In the genomic region with DNA sequence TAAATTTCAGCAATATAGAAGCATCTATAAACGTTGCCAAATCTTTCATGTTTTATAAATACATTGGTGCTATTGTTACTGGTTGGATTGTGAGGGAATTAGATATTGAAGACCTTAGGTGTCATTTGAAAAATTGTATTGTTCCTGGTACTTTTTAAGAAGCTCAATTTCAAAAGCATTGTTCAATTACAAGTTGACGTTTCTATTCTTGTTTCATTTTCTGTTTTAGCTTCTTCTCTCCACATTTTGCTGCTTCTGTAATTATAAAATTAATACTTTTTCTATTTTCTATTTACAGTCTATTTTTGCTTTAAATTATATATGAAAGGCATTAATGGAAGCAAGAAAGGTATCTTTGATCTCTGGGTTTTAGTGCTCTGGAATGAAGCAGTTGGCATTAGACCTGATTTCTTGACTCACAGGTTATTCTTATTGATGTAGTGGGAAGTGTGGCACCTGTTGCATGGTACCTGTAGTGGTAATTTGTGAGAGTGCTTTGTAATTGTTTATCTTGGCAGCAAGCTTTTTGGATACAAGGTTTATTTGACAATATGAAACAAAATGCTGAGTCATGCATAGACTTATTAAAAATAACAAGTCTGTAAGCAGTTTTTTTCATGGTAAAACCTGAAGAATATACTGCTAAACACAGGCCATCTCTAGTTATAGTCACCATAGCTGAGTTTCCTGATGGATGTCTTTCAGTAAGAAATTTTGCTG, we compare ENCODE assay signal across 1 cellular context.
A peak's percentile ranks its signal among the peaks of the same experiment; 100 is the strongest.
TF ChIP-seq lines count a peak whose summit lies in the region.

No MANE protein-coding gene starts in this region.

TF ChIP-seq in K562, 482 proteins besides CTCF, POLR2A, EP300 and RAD21 (continued from another document):
- TF ChIP-seq, protein P1, sequence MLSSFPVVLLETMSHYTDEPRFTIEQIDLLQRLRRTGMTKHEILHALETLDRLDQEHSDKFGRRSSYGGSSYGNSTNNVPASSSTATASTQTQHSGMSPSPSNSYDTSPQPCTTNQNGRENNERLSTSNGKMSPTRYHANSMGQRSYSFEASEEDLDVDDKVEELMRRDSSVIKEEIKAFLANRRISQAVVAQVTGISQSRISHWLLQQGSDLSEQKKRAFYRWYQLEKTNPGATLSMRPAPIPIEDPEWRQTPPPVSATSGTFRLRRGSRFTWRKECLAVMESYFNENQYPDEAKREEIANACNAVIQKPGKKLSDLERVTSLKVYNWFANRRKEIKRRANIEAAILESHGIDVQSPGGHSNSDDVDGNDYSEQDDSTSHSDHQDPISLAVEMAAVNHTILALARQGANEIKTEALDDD (IDR thresholded peaks at IDR 0.05), result no peak
- TF ChIP-seq ZKSCAN1 (IDR thresholded peaks at IDR 0.05; ENCODE audit: low read depth, low read length), result no peak
- no peak for TF ChIP-seq NCOA1 (IDR thresholded peaks at IDR 0.05; ENCODE audit: low read depth)
- peak; percentile 95 for TF ChIP-seq MAFF (IDR thresholded peaks at IDR 0.05; ENCODE audit: low read length)
- TF ChIP-seq LEF1 (IDR thresholded peaks at IDR 0.05), result no peak
- no peak for TF ChIP-seq HMG20B (CRISPR knock-in tag; IDR thresholded peaks at IDR 0.05)
- no peak for TF ChIP-seq HDAC2 (IDR thresholded peaks at IDR 0.05)
- TF ChIP-seq C11orf30 (IDR thresholded peaks at IDR 0.05; ENCODE audit: low read depth), result peak; percentile 91
- TF ChIP-seq NFRKB (IDR thresholded peaks at IDR 0.05; ENCODE audit: low read depth), result no peak
- peak; percentile 89 for TF ChIP-seq NFE2 (IDR thresholded peaks at IDR 0.05; ENCODE audit: low read depth)
- TF ChIP-seq SMARCA5 (IDR thresholded peaks at IDR 0.05), result no peak
- TF ChIP-seq TGIF2 (CRISPR knock-in tag; IDR thresholded peaks at IDR 0.05), result no peak
- TF ChIP-seq, protein P2, sequence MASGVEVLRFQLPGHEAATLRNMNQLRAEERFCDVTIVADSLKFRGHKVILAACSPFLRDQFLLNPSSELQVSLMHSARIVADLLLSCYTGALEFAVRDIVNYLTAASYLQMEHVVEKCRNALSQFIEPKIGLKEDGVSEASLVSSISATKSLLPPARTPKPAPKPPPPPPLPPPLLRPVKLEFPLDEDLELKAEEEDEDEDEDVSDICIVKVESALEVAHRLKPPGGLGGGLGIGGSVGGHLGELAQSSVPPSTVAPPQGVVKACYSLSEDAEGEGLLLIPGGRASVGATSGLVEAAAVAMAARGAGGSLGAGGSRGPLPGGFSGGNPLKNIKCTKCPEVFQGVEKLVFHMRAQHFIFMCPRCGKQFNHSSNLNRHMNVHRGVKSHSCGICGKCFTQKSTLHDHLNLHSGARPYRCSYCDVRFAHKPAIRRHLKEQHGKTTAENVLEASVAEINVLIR (CRISPR knock-in tag; IDR thresholded peaks at IDR 0.05), result no peak
- no peak for TF ChIP-seq ZBTB7A (IDR thresholded peaks at IDR 0.05; ENCODE audit: borderline replicate concordance, control insufficient read depth, low read depth, low read length)
- peak; percentile 90 for TF ChIP-seq NFE2L1 (tag; IDR thresholded peaks at IDR 0.05; ENCODE audit: borderline replicate concordance, low read depth)
- no peak for TF ChIP-seq MYNN (IDR thresholded peaks at IDR 0.05)
- TF ChIP-seq MYNN (CRISPR knock-in tag; IDR thresholded peaks at IDR 0.05), result no peak
- TF ChIP-seq HIVEP1 (CRISPR knock-in tag; IDR thresholded peaks at IDR 0.05), result no peak
- TF ChIP-seq POLR2AphosphoS2 (IDR thresholded peaks at IDR 0.05; ENCODE audit: low read length), result no peak
- TF ChIP-seq SMAD3 (CRISPR knock-in tag; conservative IDR thresholded peaks at IDR 0.05), result no peak
- no peak for TF ChIP-seq TEAD1 (CRISPR knock-in tag; IDR thresholded peaks at IDR 0.05)
- no peak for TF ChIP-seq ZBED1 (IDR thresholded peaks at IDR 0.05)
- TF ChIP-seq BACH1 (tag; IDR thresholded peaks at IDR 0.05), result peak; percentile 91
- TF ChIP-seq, protein P3, sequence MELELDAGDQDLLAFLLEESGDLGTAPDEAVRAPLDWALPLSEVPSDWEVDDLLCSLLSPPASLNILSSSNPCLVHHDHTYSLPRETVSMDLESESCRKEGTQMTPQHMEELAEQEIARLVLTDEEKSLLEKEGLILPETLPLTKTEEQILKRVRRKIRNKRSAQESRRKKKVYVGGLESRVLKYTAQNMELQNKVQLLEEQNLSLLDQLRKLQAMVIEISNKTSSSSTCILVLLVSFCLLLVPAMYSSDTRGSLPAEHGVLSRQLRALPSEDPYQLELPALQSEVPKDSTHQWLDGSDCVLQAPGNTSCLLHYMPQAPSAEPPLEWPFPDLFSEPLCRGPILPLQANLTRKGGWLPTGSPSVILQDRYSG (tag; conservative IDR thresholded peaks at IDR 0.05; ENCODE audit: low read depth), result no peak
- TF ChIP-seq HLTF (IDR thresholded peaks at IDR 0.05), result no peak
- peak; percentile 90 for TF ChIP-seq MAFK (IDR thresholded peaks at IDR 0.05; ENCODE audit: low read length)
- TF ChIP-seq SMARCB1 (IDR thresholded peaks at IDR 0.05; ENCODE audit: insufficient read length, low read depth), result no peak
- no peak for TF ChIP-seq MCM7 (IDR thresholded peaks at IDR 0.05)
- TF ChIP-seq MTF1 (CRISPR knock-in tag; IDR thresholded peaks at IDR 0.05; ENCODE audit: borderline replicate concordance), result no peak
- TF ChIP-seq TAL1 (IDR thresholded peaks at IDR 0.05), result no peak
- no peak for TF ChIP-seq MECOM (CRISPR knock-in tag; IDR thresholded peaks at IDR 0.05)
- no peak for TF ChIP-seq ZNF140 (CRISPR knock-in tag; IDR thresholded peaks at IDR 0.05)
- TF ChIP-seq PTTG1 (tag; IDR thresholded peaks at IDR 0.05; ENCODE audit: low read depth), result no peak
- 0 out of 2 replicates have a peak, but pooled peaks have one; percentile 33 for TF ChIP-seq SMARCE1 (IDR thresholded peaks at IDR 0.05)
- no peak for TF ChIP-seq SRF (CRISPR knock-in tag; IDR thresholded peaks at IDR 0.05)
- no peak for TF ChIP-seq SREBF1 (IDR thresholded peaks at IDR 0.05; ENCODE audit: borderline replicate concordance, low read depth, low read length)
- TF ChIP-seq SMAD4 (CRISPR knock-in tag; conservative IDR thresholded peaks at IDR 0.05), result no peak
- TF ChIP-seq ZNF507 (tag; conservative IDR thresholded peaks at IDR 0.05), result no peak
- TF ChIP-seq, protein P4, sequence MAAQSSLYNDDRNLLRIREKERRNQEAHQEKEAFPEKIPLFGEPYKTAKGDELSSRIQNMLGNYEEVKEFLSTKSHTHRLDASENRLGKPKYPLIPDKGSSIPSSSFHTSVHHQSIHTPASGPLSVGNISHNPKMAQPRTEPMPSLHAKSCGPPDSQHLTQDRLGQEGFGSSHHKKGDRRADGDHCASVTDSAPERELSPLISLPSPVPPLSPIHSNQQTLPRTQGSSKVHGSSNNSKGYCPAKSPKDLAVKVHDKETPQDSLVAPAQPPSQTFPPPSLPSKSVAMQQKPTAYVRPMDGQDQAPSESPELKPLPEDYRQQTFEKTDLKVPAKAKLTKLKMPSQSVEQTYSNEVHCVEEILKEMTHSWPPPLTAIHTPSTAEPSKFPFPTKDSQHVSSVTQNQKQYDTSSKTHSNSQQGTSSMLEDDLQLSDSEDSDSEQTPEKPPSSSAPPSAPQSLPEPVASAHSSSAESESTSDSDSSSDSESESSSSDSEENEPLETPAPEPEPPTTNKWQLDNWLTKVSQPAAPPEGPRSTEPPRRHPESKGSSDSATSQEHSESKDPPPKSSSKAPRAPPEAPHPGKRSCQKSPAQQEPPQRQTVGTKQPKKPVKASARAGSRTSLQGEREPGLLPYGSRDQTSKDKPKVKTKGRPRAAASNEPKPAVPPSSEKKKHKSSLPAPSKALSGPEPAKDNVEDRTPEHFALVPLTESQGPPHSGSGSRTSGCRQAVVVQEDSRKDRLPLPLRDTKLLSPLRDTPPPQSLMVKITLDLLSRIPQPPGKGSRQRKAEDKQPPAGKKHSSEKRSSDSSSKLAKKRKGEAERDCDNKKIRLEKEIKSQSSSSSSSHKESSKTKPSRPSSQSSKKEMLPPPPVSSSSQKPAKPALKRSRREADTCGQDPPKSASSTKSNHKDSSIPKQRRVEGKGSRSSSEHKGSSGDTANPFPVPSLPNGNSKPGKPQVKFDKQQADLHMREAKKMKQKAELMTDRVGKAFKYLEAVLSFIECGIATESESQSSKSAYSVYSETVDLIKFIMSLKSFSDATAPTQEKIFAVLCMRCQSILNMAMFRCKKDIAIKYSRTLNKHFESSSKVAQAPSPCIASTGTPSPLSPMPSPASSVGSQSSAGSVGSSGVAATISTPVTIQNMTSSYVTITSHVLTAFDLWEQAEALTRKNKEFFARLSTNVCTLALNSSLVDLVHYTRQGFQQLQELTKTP (IDR thresholded peaks at IDR 0.05; ENCODE audit: low read depth in 1 of 2, partially characterized antibody in 2 of 2), result no peak
- TF ChIP-seq, protein P5, sequence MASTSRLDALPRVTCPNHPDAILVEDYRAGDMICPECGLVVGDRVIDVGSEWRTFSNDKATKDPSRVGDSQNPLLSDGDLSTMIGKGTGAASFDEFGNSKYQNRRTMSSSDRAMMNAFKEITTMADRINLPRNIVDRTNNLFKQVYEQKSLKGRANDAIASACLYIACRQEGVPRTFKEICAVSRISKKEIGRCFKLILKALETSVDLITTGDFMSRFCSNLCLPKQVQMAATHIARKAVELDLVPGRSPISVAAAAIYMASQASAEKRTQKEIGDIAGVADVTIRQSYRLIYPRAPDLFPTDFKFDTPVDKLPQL (IDR thresholded peaks at IDR 0.05; ENCODE audit: extremely low read depth, insufficient read length), result no peak
- peak; percentile 99 for TF ChIP-seq ZNF316 (IDR thresholded peaks at IDR 0.05)
- TF ChIP-seq NCOA4 (IDR thresholded peaks at IDR 0.05; ENCODE audit: partially characterized antibody), result no peak
- no peak for TF ChIP-seq FOXA1 (IDR thresholded peaks at IDR 0.05; ENCODE audit: borderline replicate concordance)
- TF ChIP-seq, protein P6, sequence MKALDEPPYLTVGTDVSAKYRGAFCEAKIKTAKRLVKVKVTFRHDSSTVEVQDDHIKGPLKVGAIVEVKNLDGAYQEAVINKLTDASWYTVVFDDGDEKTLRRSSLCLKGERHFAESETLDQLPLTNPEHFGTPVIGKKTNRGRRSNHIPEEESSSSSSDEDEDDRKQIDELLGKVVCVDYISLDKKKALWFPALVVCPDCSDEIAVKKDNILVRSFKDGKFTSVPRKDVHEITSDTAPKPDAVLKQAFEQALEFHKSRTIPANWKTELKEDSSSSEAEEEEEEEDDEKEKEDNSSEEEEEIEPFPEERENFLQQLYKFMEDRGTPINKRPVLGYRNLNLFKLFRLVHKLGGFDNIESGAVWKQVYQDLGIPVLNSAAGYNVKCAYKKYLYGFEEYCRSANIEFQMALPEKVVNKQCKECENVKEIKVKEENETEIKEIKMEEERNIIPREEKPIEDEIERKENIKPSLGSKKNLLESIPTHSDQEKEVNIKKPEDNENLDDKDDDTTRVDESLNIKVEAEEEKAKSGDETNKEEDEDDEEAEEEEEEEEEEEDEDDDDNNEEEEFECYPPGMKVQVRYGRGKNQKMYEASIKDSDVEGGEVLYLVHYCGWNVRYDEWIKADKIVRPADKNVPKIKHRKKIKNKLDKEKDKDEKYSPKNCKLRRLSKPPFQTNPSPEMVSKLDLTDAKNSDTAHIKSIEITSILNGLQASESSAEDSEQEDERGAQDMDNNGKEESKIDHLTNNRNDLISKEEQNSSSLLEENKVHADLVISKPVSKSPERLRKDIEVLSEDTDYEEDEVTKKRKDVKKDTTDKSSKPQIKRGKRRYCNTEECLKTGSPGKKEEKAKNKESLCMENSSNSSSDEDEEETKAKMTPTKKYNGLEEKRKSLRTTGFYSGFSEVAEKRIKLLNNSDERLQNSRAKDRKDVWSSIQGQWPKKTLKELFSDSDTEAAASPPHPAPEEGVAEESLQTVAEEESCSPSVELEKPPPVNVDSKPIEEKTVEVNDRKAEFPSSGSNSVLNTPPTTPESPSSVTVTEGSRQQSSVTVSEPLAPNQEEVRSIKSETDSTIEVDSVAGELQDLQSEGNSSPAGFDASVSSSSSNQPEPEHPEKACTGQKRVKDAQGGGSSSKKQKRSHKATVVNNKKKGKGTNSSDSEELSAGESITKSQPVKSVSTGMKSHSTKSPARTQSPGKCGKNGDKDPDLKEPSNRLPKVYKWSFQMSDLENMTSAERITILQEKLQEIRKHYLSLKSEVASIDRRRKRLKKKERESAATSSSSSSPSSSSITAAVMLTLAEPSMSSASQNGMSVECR (CRISPR knock-in tag; IDR thresholded peaks at IDR 0.05), result no peak
- no peak for TF ChIP-seq NFIC (IDR thresholded peaks at IDR 0.05)
TF ChIP-seq in K562: peak in this region for 9.
